Comparison of ENCODE assay signal across 8 cellular contexts in genomic region chr3:150408232-150409124, GRCh38. TPM values are rescaled to one million over a fixed set of nuclear protein-coding genes. Genes with fewer than 3 reads are reported as not detected.
DNase-seq lines count a peak whose midpoint lies in the region; ATAC-seq and TF ChIP-seq lines count a peak whose summit lies in the region.

TSS of gene TSC22D2 (plus strand) at chr3:150408298. CDS start at chr3:150409351, 1,053 bp downstream.

- peaks cover 23% of the 10 kb centered on the region for H3K4me1 Mint-ChIP-seq in activated naive CD4-positive, alpha-beta T cell treated with anti-CD3 and anti-CD28 coated beads for 36 hours (ENCODE audit: low read depth)

- peak within 1 kb of the TSS; percentile 77 for H3K4me3 Mint-ChIP-seq in activated naive CD4-positive, alpha-beta T cell treated with anti-CD3 and anti-CD28 coated beads for 36 hours

- peak; percentile 85 for ATAC-seq in gastroesophageal sphincter

- no peaks in the 10 kb centered on the region; the same call in 1 of the 2 replicates for H3K36me3 ChIP-seq in HAP-1 (replicated peaks)
- no peaks in the 10 kb centered on the region for H3K36me3 ChIP-seq in gastroesophageal sphincter
- H3K36me3 ChIP-seq in suprapubic skin: no peaks in the 10 kb centered on the region

- TF ChIP-seq EP300 in gastroesophageal sphincter (IDR thresholded peaks at IDR 0.05) (no peak), suprapubic skin (IDR thresholded peaks at IDR 0.05) (no peak)

- WGBS in gastroesophageal sphincter (ENCODE audit: low coverage in 1 of 2), 2 donors: no CpG with 5 or more reads among the region's 100 CpGs
- WGBS in suprapubic skin: under 1% methylated on average over 38 of the region's 100 CpGs

- TF ChIP-seq POLR2A in gastroesophageal sphincter (IDR thresholded peaks at IDR 0.05): peak; percentile 96 to 98
- peak; percentile 88 to 97 for TF ChIP-seq POLR2A in suprapubic skin (IDR thresholded peaks at IDR 0.05)

- H3K4me3 ChIP-seq in HAP-1 (peak within 1 kb of the TSS; percentile 78), gastroesophageal sphincter (peak within 1 kb of the TSS; percentile 74 to 90), suprapubic skin (peak within 1 kb of the TSS; percentile 97)

- peak in 2 of 4 experiments; percentile 38 to 45 for TF ChIP-seq CTCF in gastroesophageal sphincter (IDR thresholded peaks at IDR 0.05)
- TF ChIP-seq CTCF in suprapubic skin (IDR thresholded peaks at IDR 0.05): peak in 1 of 2 donors; percentile 24

- intact Hi-C loops in activated naive CD4-positive, alpha-beta T cell treated with anti-CD3 and anti-CD28 coated beads for 36 hours (cut with micrococcal nuclease): loop anchor here (1.0 to 10.0 kb wide), 10 partner anchors 23 to 1719 kb away; partner anchors contain the start of genes COMMD2, EIF2A, PFN2 and RNF13

- H3K9me3 ChIP-seq in HAP-1 (no peaks in the 10 kb centered on the region), gastroesophageal sphincter (no peaks in the 10 kb centered on the region), suprapubic skin (no peaks in the 10 kb centered on the region)

- peak within 1 kb of the TSS; percentile 99 for H3K27ac Mint-ChIP-seq in activated naive CD4-positive, alpha-beta T cell treated with anti-CD3 and anti-CD28 coated beads for 36 hours

- H3K4me1 ChIP-seq in HAP-1: peaks cover 15% of the 10 kb centered on the region; the same call in 1 of the 2 replicates
- peaks cover 0 to 28% (median 0%) of the 10 kb centered on the region in 3 donors for H3K4me1 ChIP-seq in gastroesophageal sphincter
- H3K4me1 ChIP-seq in suprapubic skin: peaks cover 28% of the 10 kb centered on the region

- peaks cover 17% of the 10 kb centered on the region for H3K36me3 Mint-ChIP-seq in activated naive CD4-positive, alpha-beta T cell treated with anti-CD3 and anti-CD28 coated beads for 36 hours (ENCODE audit: low read depth)

- DNase-seq in GM04504 (ENCODE audit: low read depth) (peak; percentile 85), HAP-1 (ENCODE audit: low spot score in 2 of 2) (peak; percentile 90 to 92), M059J (ENCODE audit: low read depth) (peak; percentile 94), SK-N-DZ (ENCODE audit: low spot score) (peak; percentile 93), occipital lobe (lab: John Stamatoyannopoulos, UW) (peak; percentile 90), suprapubic skin (ENCODE audit: low spot score in 2 of 2) (peak; percentile 96 to 97)
- DNase-seq in activated naive CD4-positive, alpha-beta T cell treated with anti-CD3 and anti-CD28 coated beads for 36 hours: peak; percentile 96

- H3K27ac ChIP-seq in gastroesophageal sphincter (peak within 1 kb of the TSS; percentile 95 to 100 (median 99)), suprapubic skin (peak within 1 kb of the TSS; percentile 100)

- no peaks in the 10 kb centered on the region for H3K27me3 ChIP-seq in HAP-1 (ENCODE audit: low read depth)
- H3K27me3 ChIP-seq in gastroesophageal sphincter: no peaks in the 10 kb centered on the region
- H3K27me3 ChIP-seq in suprapubic skin: no peaks in the 10 kb centered on the region

- CTCF ChIA-PET in activated naive CD4-positive, alpha-beta T cell treated with anti-CD3 and anti-CD28 coated beads for 36 hours (lab: Charles Lee): interaction anchor here (0.9 to 5.6 kb wide), 5 partner anchors 24 to 182 kb away, joined by 3 to 40 read pairs (median 3); no protein-coding TSS in a partner anchor

- H3K9me3 Mint-ChIP-seq in activated naive CD4-positive, alpha-beta T cell treated with anti-CD3 and anti-CD28 coated beads for 36 hours: no peaks in the 10 kb centered on the region

- in situ Hi-C loops in HAP-1 (cut with MboI; ENCODE audit: low sequenced_read_pairs): no loop called here

- H3K27me3 Mint-ChIP-seq in activated naive CD4-positive, alpha-beta T cell treated with anti-CD3 and anti-CD28 coated beads for 36 hours (ENCODE audit: low read depth): no peaks in the 10 kb centered on the region

RNA-seq across cellular contexts. Expression of gene TSC22D2, which starts in this region (rescaled TPM):
- total RNA-seq in M059J (2014; rRNA removed; shearing (Covaris generic)): 5.8 and 17.6 TPM in 2 replicates
- polyA plus RNA-seq in SK-N-DZ (2014; cell fraction: cytosol; rRNA removed): 7.1 and 7.5 TPM in 2 replicates
- 10.1 and 10.7 TPM in 2 replicates for polyA plus RNA-seq in SK-N-DZ (2014; cell fraction: nucleus; rRNA removed)
- 10 to 100 TPM; 13.0 to 13.7 TPM for total RNA-seq in activated naive CD4-positive, alpha-beta T cell treated with anti-CD3 and anti-CD28 coated beads for 36 hours
- total RNA-seq in gastroesophageal sphincter (10 to 100 TPM; 15.4 to 30.0 (median 26.0) TPM), occipital lobe (22.0 TPM), suprapubic skin (10 to 100 TPM; 13.2 to 19.5 (median 16.4) TPM)

Comparison
In these comparisons a context has a peak if more than half of its experiments do, and no peak if none do; other contexts are left out.
1. Peak in every context shown above with its lines: DNase-seq, ATAC-seq, H3K4me3 ChIP-seq and H3K27ac ChIP-seq.